ENCODE assay signal across 24 cellular contexts in the genomic region with DNA sequence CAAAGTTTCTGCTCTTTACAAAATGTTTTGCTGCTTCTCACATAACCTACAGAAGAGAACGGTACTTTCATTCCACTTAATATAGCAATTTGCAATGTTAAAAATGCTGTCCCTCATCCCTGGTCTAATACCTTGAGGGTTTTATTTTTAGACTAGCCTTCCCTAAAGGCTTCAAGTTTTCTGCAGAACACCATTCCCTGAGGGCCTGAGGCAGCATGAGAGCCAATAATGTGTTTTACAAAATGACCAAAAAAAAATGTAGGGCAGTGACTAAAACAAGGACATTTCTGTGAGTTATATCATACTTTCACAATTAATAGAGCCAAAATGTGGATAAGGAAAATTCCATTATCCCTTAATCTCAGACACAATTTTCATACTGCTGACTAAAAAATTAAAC.
"Had no signal": no experiment of that assay in that cellular context is flagged by ENCODE, and none has a peak within 500 bp of the region (broad histone marks: within the 10 kb centered on the region; RNA-seq: fewer than 3 reads in every experiment).

No MANE protein-coding gene starts in this region.

- H3K27me3 Mint-ChIP-seq: dendritic cell treated with granulocyte-macrophage colony-stimulating factor and Interleukin-4, amounts not matched to agents 40 ng/mL and 50 ng/mL, for 4 days; progenitor cell of endocrine pancreas had no signal

- H3K36me3 Mint-ChIP-seq: naive B cell; stimulated activated effector memory CD8-positive, alpha-beta T cell treated with anti-CD3 and anti-CD28 coated beads, Interleukin-12 subunit alpha, Interleukin-12 subunit beta, amount 100 ng/mL, for 72 hours had no signal

- H3K27ac ChIP-seq: epithelial cell of prostate, esophagus muscularis mucosa, hepatocyte, pancreas, suprapubic skin, tibial nerve had no signal

- H3K9me3 Mint-ChIP-seq: dendritic cell treated with granulocyte-macrophage colony-stimulating factor and Interleukin-4, amounts not matched to agents 40 ng/mL and 50 ng/mL, for 4 days; nephron; stimulated activated effector memory CD8-positive, alpha-beta T cell treated with anti-CD3 and anti-CD28 coated beads, Interleukin-12 subunit alpha, Interleukin-12 subunit beta, amount 100 ng/mL, for 72 hours had no signal

- H3K4me1 Mint-ChIP-seq: naive B cell; stimulated activated effector memory CD8-positive, alpha-beta T cell treated with anti-CD3 and anti-CD28 coated beads, Interleukin-12 subunit alpha, Interleukin-12 subunit beta, amount 100 ng/mL, for 72 hours had no signal

- H3K4me3 ChIP-seq: esophagus muscularis mucosa, hepatocyte, lung, pancreas, suprapubic skin, tibial nerve had no signal

- H3K9me3 ChIP-seq: esophagus muscularis mucosa, pancreas, suprapubic skin, tibial nerve had no signal

- DNase-seq: effector memory CD8-positive, alpha-beta T cell; foreskin melanocyte; head of caudate nucleus; kidney; left colon; left ventricle myocardium superior; mesenchymal stem cell; naive B cell; occipital lobe; pancreas; right cardiac atrium; stimulated activated CD4-positive, alpha-beta T cell treated with anti-CD3 and anti-CD28 coated beads, Interleukin-4, amount 100 ng/mL, for 1 hour; stimulated activated CD8-positive, alpha-beta memory T cell treated with anti-CD3 and anti-CD28 coated beads, Interleukin-4, amount 100 ng/mL, for 48 hours; stimulated activated naive CD8-positive, alpha-beta T cell treated with anti-CD3 and anti-CD28 coated beads, Interleukin-15, Interleukin-2, amounts not matched to agents 100 U/mL and 50 U/mL, for 24 hours had no signal

- H3K27ac Mint-ChIP-seq: dendritic cell treated with granulocyte-macrophage colony-stimulating factor and Interleukin-4, amounts not matched to agents 40 ng/mL and 50 ng/mL, for 4 days; effector memory CD8-positive, alpha-beta T cell; naive B cell; progenitor cell of endocrine pancreas; stimulated activated effector memory CD8-positive, alpha-beta T cell treated with anti-CD3 and anti-CD28 coated beads, Interleukin-12 subunit alpha, Interleukin-12 subunit beta, amount 100 ng/mL, for 72 hours had no signal

- H3K36me3 ChIP-seq: esophagus muscularis mucosa, pancreas, suprapubic skin, tibial nerve had no signal

- ATAC-seq: effector memory CD8-positive, alpha-beta T cell; left colon; left ventricle myocardium superior; pancreas; right cardiac atrium; stimulated activated effector memory CD8-positive, alpha-beta T cell treated with anti-CD3 and anti-CD28 coated beads, Interleukin-12 subunit alpha, Interleukin-12 subunit beta, amount 100 ng/mL, for 72 hours; stimulated activated naive CD8-positive, alpha-beta T cell treated with anti-CD3 and anti-CD28 coated beads, Interleukin-15, Interleukin-2, amounts not matched to agents 100 U/mL and 50 U/mL, for 24 hours had no signal

- H2AFZ ChIP-seq: hepatocyte had no signal

- H3K4me3 Mint-ChIP-seq: dendritic cell treated with granulocyte-macrophage colony-stimulating factor and Interleukin-4, amounts not matched to agents 40 ng/mL and 50 ng/mL, for 4 days; effector memory CD8-positive, alpha-beta T cell; naive B cell; nephron; stimulated activated effector memory CD8-positive, alpha-beta T cell treated with anti-CD3 and anti-CD28 coated beads, Interleukin-12 subunit alpha, Interleukin-12 subunit beta, amount 100 ng/mL, for 72 hours had no signal

- H3K27me3 ChIP-seq: esophagus muscularis mucosa, hepatocyte, pancreas, suprapubic skin, tibial nerve had no signal

- H3K4me1 ChIP-seq: pancreas, suprapubic skin had no signal

- H3K4me2 ChIP-seq: hepatocyte had no signal
